Comparison of ENCODE assay signal across 8 cellular contexts in genomic region chr19:48325265-48325910, GRCh38. TPM values are rescaled to one million over a fixed set of nuclear protein-coding genes. Genes with fewer than 3 reads are reported as not detected.
DNase-seq lines count a peak whose midpoint lies in the region; ATAC-seq lines count a peak whose summit lies in the region.

EMP3 (plus strand) TSS chr19:48325552; CDS start chr19:48326845, 1,293 bp downstream.

- ATAC-seq in GM19397 (IDR thresholded peaks at IDR 0.05; ENCODE audit: unreplicated experiment) (no peak), GM18858 (IDR thresholded peaks at IDR 0.05; ENCODE audit: unreplicated experiment) (no peak)

- H3K9me3 ChIP-seq in MG63, result no peaks in the 10 kb centered on the region

- H3K4me3 ChIP-seq in MG63, result peak within 1 kb of the TSS; percentile 93

- peaks cover 45% of the 10 kb centered on the region for H3K36me3 ChIP-seq in MG63

- no peaks in the 10 kb centered on the region for H3K27me3 ChIP-seq in MG63

- DNase-seq in ELF-1 (ENCODE audit: low read depth, low spot score), result peak; percentile 86
- peak; percentile 97 for DNase-seq in MG63
- DNase-seq in activated CD4-positive, CD25-positive, alpha-beta regulatory T cell treated with anti-CD3 and anti-CD28 coated beads, Interleukin-2, amount 50 U/mL, for 72 hours, result peak; percentile 69
- DNase-seq in cerebellar cortex (ENCODE audit: low spot score), result peak; percentile 80
- peak; percentile 93 for DNase-seq in left kidney (ENCODE audit: low read depth, low spot score)
- peak; percentile 77 to 81 for DNase-seq in stimulated activated CD4-positive, alpha-beta T cell treated with anti-CD3 and anti-CD28 coated beads, Interleukin-4, amount 100 ng/mL, for 4 hours

RNA-seq across cellular contexts. Expression of gene EMP3, which starts in this region (rescaled TPM):
- total RNA-seq in MG63 (2014; rRNA removed; shearing (Covaris generic); ENCODE audit: low replicate concordance), result 149 and 258 TPM in 2 replicates
